In genomic region chr20:1881240-1881835, GRCh38 we compare ENCODE assay signal across 21 cellular contexts. TPM values are rescaled to one million over a fixed set of nuclear protein-coding genes. Genes with fewer than 3 reads are reported as not detected.
DNase-seq lines count a peak whose midpoint lies in the region; ATAC-seq, FAIRE-seq and TF ChIP-seq lines count a peak whose summit lies in the region.
"Had no signal": no experiment of that assay in that cellular context is flagged by ENCODE, and none has a peak within 500 bp of the region (broad histone marks: within the 10 kb centered on the region; RNA-seq: fewer than 3 reads in every experiment).

No MANE protein-coding gene starts in this region.

- H2BK20ac ChIP-seq in H9 (ENCODE audit: low read depth, low read length, poor library complexity, severe bottlenecking), result no peak overlapping the region

- no peak overlapping the region for H3K27ac ChIP-seq in HepG2 (ENCODE audit: extremely low read length, insufficient read depth, low read length)
- H3K27ac ChIP-seq in substantia nigra (ENCODE audit: low read depth, low read length, poor library complexity, severe bottlenecking), result peak overlapping the region; percentile 49
- no peak overlapping the region for H3K27ac ChIP-seq in H9 (ENCODE audit: insufficient read length, low read depth, low read length)
- H3K27ac ChIP-seq: 22Rv1, SK-N-MC had no signal

- H2BK15ac ChIP-seq in H9 (ENCODE audit: low read depth, low read length), result no peak overlapping the region

- H3K27me3 ChIP-seq in HepG2 (ENCODE audit: control insufficient read depth in 1 of 2, insufficient read depth in 2 of 2, low read length in 2 of 2) (peaks cover 2 to 5% of the 10 kb centered on the region in 2 experiments; a peak in 3 of 5 replicates), H9 (ENCODE audit: insufficient read depth, low read length) (no peaks in the 10 kb centered on the region)

- H3K9me3 Mint-ChIP-seq in glutamatergic neuron (ENCODE audit: unreplicated experiment) (peaks cover 2% of the 10 kb centered on the region), H9 (0 out of 5 replicates have a peak, but pooled peaks cover 0 to 2% of the 10 kb centered on the region in 2 experiments)
- H3K9me3 Mint-ChIP-seq: activated T-helper 17 cell treated with anti-CD3 and anti-CD28 coated beads, Interleukin-2, amount 50 U/mL, for 72 hours; IgD-negative memory B cell had no signal

- H3K14ac ChIP-seq in H9 (ENCODE audit: insufficient read depth, low read length), result no peak overlapping the region; the same call in 1 of the 2 replicates

- no peaks in the 10 kb centered on the region for H3K79me1 ChIP-seq in H9 (ENCODE audit: insufficient read depth, low read depth, low read length, poor library complexity, severe bottlenecking)

- H2BK12ac ChIP-seq in H9 (ENCODE audit: insufficient read length, low read depth, low read length), result no peak overlapping the region

- H3K4me1 ChIP-seq in HepG2 (ENCODE audit: insufficient read depth, low read length), result peaks cover 64% of the 10 kb centered on the region
- H3K4me1 ChIP-seq in H9 (ENCODE audit: insufficient read depth, low read length), result no peaks in the 10 kb centered on the region
- H3K4me1 ChIP-seq: HAP-1 had no signal

- no peak overlapping the region for H2BK120ac ChIP-seq in H9 (ENCODE audit: low read depth, low read length, poor library complexity, severe bottlenecking)

- intact Hi-C loops in HepG2 (cut with micrococcal nuclease; ENCODE audit: unreplicated experiment), result no loop called here

- TF ChIP-seq POLR2A in HepG2 (IDR thresholded peaks at IDR 0.05; ENCODE audit: insufficient read depth in 1 of 2, low read depth in 2 of 2, low read length in 2 of 2), result no peak

- ATAC-seq in HepG2, result peak; percentile 23
- ATAC-seq: activated T-helper 17 cell treated with anti-CD3 and anti-CD28 coated beads, Interleukin-2, amount 50 U/mL, for 72 hours; GM12878 had no signal

- TF ChIP-seq CTCF in epithelial cell of proximal tubule (conservative IDR thresholded peaks at IDR 0.05; ENCODE audit: low read depth, low read length) (peak; percentile 25), HepG2 (CRISPR knock-in tag; IDR thresholded peaks at IDR 0.05) (no peak), glutamatergic neuron (IDR thresholded peaks at IDR 0.05; ENCODE audit: partially characterized antibody, unreplicated experiment) (no peak), H9 (conservative IDR thresholded peaks at IDR 0.05) (no peak; the same call in 2 of the 3 replicates)

- no peak for TF ChIP-seq RAD21 in HepG2 (CRISPR knock-in tag; IDR thresholded peaks at IDR 0.05)

- in situ Hi-C loops in HepG2 (cut with HindIII; ENCODE audit: extremely low pct_ligation_motif_present, low pct_unique_long_range_greater_than_20kb), result no loop called here

- no peak overlapping the region for H3K4me3 ChIP-seq in epithelial cell of proximal tubule (ENCODE audit: low read depth, low read length)
- no peak overlapping the region for H3K4me3 ChIP-seq in HepG2 (replicated peaks in 1 of 3; ENCODE audit: insufficient read depth in 1 of 3, low read depth in 2 of 3, low read length in 3 of 3)
- H3K4me3 ChIP-seq: GM12878, HAP-1, SK-N-MC had no signal

- H2AFZ ChIP-seq in HepG2 (ENCODE audit: low read length) (no peak overlapping the region), H9 (ENCODE audit: low read length) (no peak overlapping the region)

- H3K9me3 ChIP-seq in HepG2 (ENCODE audit: low read length), result no peaks in the 10 kb centered on the region
- no peaks in the 10 kb centered on the region for H3K9me3 ChIP-seq in H9 (ENCODE audit: control insufficient read depth, low read depth, low read length)
- H3K9me3 ChIP-seq: HAP-1 had no signal

- H3K23ac ChIP-seq in H9 (ENCODE audit: insufficient read length, low read depth, low read length), result no peak overlapping the region

- no peaks in the 10 kb centered on the region for H3K23me2 ChIP-seq in H9 (ENCODE audit: insufficient read length, low read depth, low read length, poor library complexity, severe bottlenecking)

- no peak overlapping the region for H4K5ac ChIP-seq in H9 (ENCODE audit: insufficient read length, low read depth, low read length)

- POLR2A ChIA-PET in HepG2 (lab: Yijun Ruan, JAX), result no interaction called here

- H3K79me2 ChIP-seq in HepG2 (ENCODE audit: insufficient read depth, low read length), result no peaks in the 10 kb centered on the region
- H3K79me2 ChIP-seq in H9 (ENCODE audit: insufficient read depth, low read length), result no peaks in the 10 kb centered on the region

- H4K8ac ChIP-seq in H9 (replicated peaks; ENCODE audit: insufficient read length, low read depth, low read length), result no peak overlapping the region

- FAIRE-seq in HepG2 (lab: Jason Lieb, UNC), result no peak
- FAIRE-seq: GM12878 had no signal

- no TSS peak for BruUV-seq in HepG2 (replicated peaks; lab: Mats Ljungman, UMichigan)

- H3K4me2 ChIP-seq in HepG2 (ENCODE audit: low read depth, low read length) (peak overlapping the region; percentile 47), H9 (ENCODE audit: insufficient read depth, insufficient read length, low read length) (no peak overlapping the region)

- H3K4me1 Mint-ChIP-seq in glutamatergic neuron (ENCODE audit: low read depth, unreplicated experiment) (no peaks in the 10 kb centered on the region), H9 (peaks cover 16 to 30% of the 10 kb centered on the region in 2 experiments)
- H3K4me1 Mint-ChIP-seq: activated T-helper 17 cell treated with anti-CD3 and anti-CD28 coated beads, Interleukin-2, amount 50 U/mL, for 72 hours had no signal

- no peak overlapping the region for H3T11ph ChIP-seq in H9 (ENCODE audit: low read length)

- H3K4ac ChIP-seq in H9 (ENCODE audit: low read depth, low read length), result no peak overlapping the region

- H4K91ac ChIP-seq in H9 (ENCODE audit: insufficient read length, low read depth, low read length), result no peak overlapping the region

- H3K27ac Mint-ChIP-seq in glutamatergic neuron (ENCODE audit: unreplicated experiment) (no peak overlapping the region), H9 (no peak overlapping the region)
- H3K27ac Mint-ChIP-seq: activated T-helper 17 cell treated with anti-CD3 and anti-CD28 coated beads, Interleukin-2, amount 50 U/mL, for 72 hours; CD4-positive, alpha-beta memory T cell had no signal

- H4K20me1 ChIP-seq in HepG2 (ENCODE audit: insufficient read depth, low read length) (no peaks in the 10 kb centered on the region), H9 (ENCODE audit: control insufficient read depth, insufficient read depth, insufficient read length) (no peaks in the 10 kb centered on the region)

- WGBS in HepG2 (ENCODE audit: low lambda C conversion rate), result 5% methylated on average over 12 of the region's 12 CpGs
- no CpG with 5 or more reads among the region's 12 CpGs for WGBS in H9 (ENCODE audit: extremely low coverage, insufficient read length, low lambda C conversion rate)

- H3K4me3 Mint-ChIP-seq in glutamatergic neuron (ENCODE audit: unreplicated experiment), result no peak overlapping the region
- no peak overlapping the region; a peak in 1 of 5 replicates for H3K4me3 Mint-ChIP-seq in H9
- H3K4me3 Mint-ChIP-seq: activated T-helper 17 cell treated with anti-CD3 and anti-CD28 coated beads, Interleukin-2, amount 50 U/mL, for 72 hours; CD4-positive, alpha-beta memory T cell; IgD-negative memory B cell had no signal

- no peak overlapping the region for H2AK5ac ChIP-seq in H9 (ENCODE audit: insufficient read length, low read length)

- H3K18ac ChIP-seq in H9 (ENCODE audit: insufficient read length, low read depth, low read length), result no peak overlapping the region

- H3K36me3 ChIP-seq in HepG2 (replicated peaks in 1 of 2; ENCODE audit: control insufficient read depth in 1 of 2, insufficient read depth in 2 of 2, low read length in 2 of 2), result no peaks in the 10 kb centered on the region
- H3K36me3 ChIP-seq: HAP-1 had no signal

- H3K36me3 Mint-ChIP-seq in glutamatergic neuron (ENCODE audit: unreplicated experiment) (no peaks in the 10 kb centered on the region), H9 (ENCODE audit: insufficient read depth in 1 of 3, low read depth in 3 of 3) (no peaks in the 10 kb centered on the region)
- H3K36me3 Mint-ChIP-seq: CD4-positive, alpha-beta memory T cell; IgD-negative memory B cell had no signal

- H3K56ac ChIP-seq in H9 (ENCODE audit: insufficient read length, low read depth, low read length), result no peak overlapping the region

- H3K27me3 Mint-ChIP-seq in glutamatergic neuron (ENCODE audit: unreplicated experiment), result peaks cover 6% of the 10 kb centered on the region
- peaks cover 14% of the 10 kb centered on the region for H3K27me3 Mint-ChIP-seq in H9 (ENCODE audit: low read depth)

- CTCF ChIA-PET in HepG2 (lab: Yijun Ruan, JAX; ENCODE audit: low intra/inter-chr PET ratio, low total read pairs), result no interaction called here

- DNase-seq in DMS 273 (lab: John Stamatoyannopoulos, UW; ENCODE audit: unreplicated experiment) (peak; percentile 60), DMS 273 treated with DMSO at 0.1 percent for 48 hours (lab: John Stamatoyannopoulos, UW) (no peak), epithelial cell of proximal tubule (ENCODE audit: low read depth) (no peak), HepG2 (ENCODE audit: low spot score) (no peak), substantia nigra (lab: John Stamatoyannopoulos, UW) (peak in 42 of 49 donors; percentile 21 to 74 (median 49)), glutamatergic neuron (no peak), HPDE6-E6E7 (ENCODE audit: extremely low spot score) (no peak), H9 (no peak)
- DNase-seq: activated CD4-positive, alpha-beta T cell treated with anti-CD3 and anti-CD28 coated beads, Interleukin-2, amount 50 U/mL, for 4 hours; amniotic stem cell; CD4-positive, alpha-beta memory T cell; EL; NCI-H1092 treated with DMSO at 0.1 percent for 48 hours; NCI-H2227 treated with DMSO at 0.1 percent for 48 hours; stimulated activated CD4-positive, alpha-beta T cell treated with anti-CD3 and anti-CD28 coated beads, Interleukin-15, amount 100 ng/mL, for 24 hours had no signal

- H2BK5ac ChIP-seq in H9 (ENCODE audit: insufficient read length, low read length), result no peak overlapping the region

- no peak overlapping the region for H3K9ac ChIP-seq in HepG2 (ENCODE audit: insufficient read depth, low read depth, low read length)
- no peak overlapping the region for H3K9ac ChIP-seq in H9 (ENCODE audit: extremely low read depth, insufficient read length, low read length)

- TF ChIP-seq EP300 in HepG2 (IDR thresholded peaks at IDR 0.05; ENCODE audit: low read depth in 2 of 2, low read length in 2 of 2) (peak in 1 of 2 experiments; percentile 49; a peak in 1 of 4 replicates), HepG2 (CRISPR knock-in tag; IDR thresholded peaks at IDR 0.05; ENCODE audit: borderline replicate concordance) (no peak)

RNA-seq across cellular contexts. Expression of gene SIRPA, which starts 13.9 kb away (rescaled TPM):
- 49.8 and 50.6 TPM in 2 replicates for total RNA-seq in epithelial cell of proximal tubule
- total RNA-seq in HepG2 (2016; rRNA removed; fragmentation: Illumina TruSeq; extraction: Trizol), result 13.1 and 17.6 TPM in 2 replicates
- 7.1 and 7.6 TPM in 2 replicates for total RNA-seq in HepG2 (2016; cell fraction: cytosol; rRNA removed; fragmentation: Illumina TruSeq; extraction: Trizol; ENCODE audit: low read depth)
- 12.0 and 17.3 TPM in 2 replicates for total RNA-seq in HepG2 (2016; cell fraction: insoluble cytoplasmic fraction; rRNA removed; fragmentation: Illumina TruSeq; extraction: Trizol)
- 23.3 and 25.2 TPM in 2 replicates for total RNA-seq in HepG2 (2016; cell fraction: membrane; rRNA removed; fragmentation: Illumina TruSeq; extraction: Trizol)
- total RNA-seq in HepG2 (2016; cell fraction: nucleus; rRNA removed; fragmentation: Illumina TruSeq; extraction: Trizol), result 17.5 and 21.7 TPM in 2 replicates
- 6.8 and 7.2 TPM in 2 replicates for polyA plus RNA-seq in HepG2 (2011; rRNA removed)
- 5.4 and 6.5 TPM in 2 replicates for polyA plus RNA-seq in HepG2 (2011; cell fraction: cytosol; rRNA removed)
- polyA plus RNA-seq in HepG2 (2011; cell fraction: nucleus; rRNA removed), result 9.1 and 9.3 TPM in 2 replicates
- polyA plus RNA-seq in HepG2 (2012), result 2.7 and 4.8 TPM in 2 replicates
- 20.1 and 21.9 TPM in 2 replicates for polyA plus RNA-seq in HepG2 (2016; cell fraction: cytosol; fragmentation: Illumina TruSeq; extraction: Trizol; ENCODE audit: low read depth)
- polyA plus RNA-seq in HepG2 (2016; cell fraction: insoluble cytoplasmic fraction; fragmentation: Illumina TruSeq; extraction: Trizol; ENCODE audit: low read depth), result 23.3 and 30.2 TPM in 2 replicates
- polyA plus RNA-seq in HepG2 (2016; cell fraction: membrane; fragmentation: Illumina TruSeq; extraction: Trizol; ENCODE audit: low read depth), result 44.9 and 45.6 TPM in 2 replicates
- 53.5 and 55.1 TPM in 2 replicates for polyA plus RNA-seq in HepG2 (2016; cell fraction: nucleus; fragmentation: Illumina TruSeq; extraction: Trizol; ENCODE audit: insufficient read depth, low read depth)
- 0.05 and 6.2 TPM in 2 replicates for polyA minus RNA-seq in HepG2 (2011; rRNA and poly(A)+ RNA removed; ENCODE audit: low replicate concordance)
- polyA minus RNA-seq in HepG2 (2011; cell fraction: cytosol; rRNA and poly(A)+ RNA removed), result 2.5 and 3.8 TPM in 2 replicates
- 2.4 and 2.6 TPM in 2 replicates for polyA minus RNA-seq in HepG2 (2011; cell fraction: nucleus; rRNA and poly(A)+ RNA removed)
- 0.34 TPM for total RNA-seq in glutamatergic neuron (ENCODE audit: unreplicated experiment)
- total RNA-seq in H9 (2021), result 5.8 and 6.0 TPM in 2 replicates
- polyA plus RNA-seq: CD4-positive, alpha-beta memory T cell had no signal

Comparison
In these comparisons a context has a peak if more than half of its experiments do, and no peak if none do; other contexts are left out.
1. DNase-seq: peak in DMS 273 (single experiment) and substantia nigra (42 of 49); none in DMS 273 treated with DMSO at 0.1 percent for 48 hours (single experiment), epithelial cell of proximal tubule (single experiment), HepG2 (single experiment), glutamatergic neuron (single experiment), HPDE6-E6E7 (single experiment) and H9 (single experiment).